In genomic region chr15:40879609-40880008, GRCh38 we compare ENCODE assay signal across 1 cellular context.
TF ChIP-seq lines count a peak whose summit lies in the region.

No MANE protein-coding gene starts in this region.

TF ChIP-seq in HCT116, 20 proteins besides CTCF, POLR2A, EP300 and RAD21 (continued from another document):
- no peak for TF ChIP-seq REST (IDR thresholded peaks at IDR 0.05; ENCODE audit: low read depth)
- no peak for TF ChIP-seq ZBTB33 (IDR thresholded peaks at IDR 0.05; ENCODE audit: extremely low read depth, insufficient replicate concordance, low read length)
- no peak for TF ChIP-seq EGR1 (IDR thresholded peaks at IDR 0.05; ENCODE audit: low read depth)
- no peak for TF ChIP-seq ELF1 (IDR thresholded peaks at IDR 0.05; ENCODE audit: borderline replicate concordance, low read depth)
- TF ChIP-seq CBX3 (IDR thresholded peaks at IDR 0.05; ENCODE audit: low read depth), result no peak
- TF ChIP-seq YY1 (IDR thresholded peaks at IDR 0.05; ENCODE audit: extremely low read depth, insufficient replicate concordance, low read depth, low read length), result no peak
- no peak for TF ChIP-seq POLR2AphosphoS5 (IDR thresholded peaks at IDR 0.05; ENCODE audit: low read depth, low read length)
- no peak for TF ChIP-seq EZH2phosphoT487 (IDR thresholded peaks at IDR 0.05; ENCODE audit: borderline replicate concordance)
